1 cellular context compared by ENCODE assay signal in genomic region chr9:126036881-126037291, GRCh38.
TF ChIP-seq lines count a peak whose summit lies in the region.

No MANE protein-coding gene starts in this region.

TF ChIP-seq in GM23338, 12 proteins besides CTCF, POLR2A, EP300 and RAD21 (continued from another document):
- TF ChIP-seq CREB1 (CRISPR knock-in tag; IDR thresholded peaks at IDR 0.05; ENCODE audit: low read depth), result no peak
- no peak for TF ChIP-seq ZNF331 (CRISPR knock-in tag; IDR thresholded peaks at IDR 0.05; ENCODE audit: low read depth)
- TF ChIP-seq ZNF114 (CRISPR knock-in tag; IDR thresholded peaks at IDR 0.05), result no peak
- TF ChIP-seq STAT1 (IDR thresholded peaks at IDR 0.05; ENCODE audit: unreplicated experiment), result no peak
- TF ChIP-seq EZH2 (IDR thresholded peaks at IDR 0.05; ENCODE audit: low read depth, unreplicated experiment), result no peak
TF ChIP-seq in GM23338: peak in this region for 0.
